In genomic region chr2:223724831-223725230, GRCh38 we compare ENCODE assay signal across 10 cellular contexts.
A peak's percentile ranks its signal among the peaks of the same experiment; 100 is the strongest.
DNase-seq lines count a peak whose midpoint lies in the region; ATAC-seq, FAIRE-seq and TF ChIP-seq lines count a peak whose summit lies in the region.
"Had no signal": no experiment of that assay in that cellular context is flagged by ENCODE, and none has a peak within 500 bp of the region (broad histone marks: within the 10 kb centered on the region; RNA-seq: fewer than 3 reads in every experiment).

No MANE protein-coding gene starts in this region.

- peak overlapping the region; percentile 60 for H3K4me2 ChIP-seq in skeletal muscle satellite cell (ENCODE audit: low read length)
- H3K4me2 ChIP-seq in HepG2 (ENCODE audit: low read depth, low read length) = no peak overlapping the region

- no peaks in the 10 kb centered on the region for H3K79me2 ChIP-seq in HepG2 (ENCODE audit: insufficient read depth, low read length)

- BruUV-seq in HepG2 (replicated peaks; lab: Mats Ljungman, UMichigan) = no TSS peak

- no peak for TF ChIP-seq CTCF in WI38 (IDR thresholded peaks at IDR 0.05; ENCODE audit: low read depth, low read length)
- TF ChIP-seq CTCF in foreskin keratinocyte (conservative IDR thresholded peaks at IDR 0.05) = no peak
- no peak for TF ChIP-seq CTCF in HepG2 (CRISPR knock-in tag; IDR thresholded peaks at IDR 0.05)

- H3K27me3 ChIP-seq in foreskin keratinocyte (no peaks in the 10 kb centered on the region), skeletal muscle satellite cell (ENCODE audit: control insufficient read depth, insufficient read depth, low read length) (no peaks in the 10 kb centered on the region), HepG2 (ENCODE audit: control insufficient read depth in 1 of 2, insufficient read depth in 2 of 2, low read length in 2 of 2) (no peaks in the 10 kb centered on the region)

- DNase-seq in H54 (ENCODE audit: insufficient read length, low spot score) = no peak
- DNase-seq in foreskin keratinocyte = peak in 1 of 2 donors; percentile 13
- no peak for DNase-seq in HepG2 (ENCODE audit: low spot score)
- no peak for DNase-seq in 8988T
- DNase-seq: NCI-H1092 had no signal

- in situ Hi-C loops in HepG2 (cut with HindIII; ENCODE audit: extremely low pct_ligation_motif_present, low pct_unique_long_range_greater_than_20kb) = no loop called here

- TF ChIP-seq POLR2A in H54 (IDR thresholded peaks at IDR 0.05; ENCODE audit: low read depth, low read length) (no peak), HepG2 (IDR thresholded peaks at IDR 0.05; ENCODE audit: insufficient read depth in 1 of 2, low read depth in 2 of 2, low read length in 2 of 2) (no peak)

- CTCF ChIA-PET in HepG2 (lab: Yijun Ruan, JAX; ENCODE audit: low intra/inter-chr PET ratio, low total read pairs) = no interaction called here

- H3K4me3 ChIP-seq in WI38 (ENCODE audit: low read depth, low read length) = peak overlapping the region; percentile 26; the same call in 1 of the 2 replicates
- H3K4me3 ChIP-seq in skeletal muscle satellite cell (ENCODE audit: low read length) = no peak overlapping the region
- no peak overlapping the region for H3K4me3 ChIP-seq in HepG2 (replicated peaks in 1 of 3; ENCODE audit: insufficient read depth in 1 of 3, low read depth in 2 of 3, low read length in 3 of 3)

- 89% methylated on average over 4 of the region's 4 CpGs for WGBS in HepG2 (ENCODE audit: low lambda C conversion rate)

- intact Hi-C loops in HepG2 (cut with micrococcal nuclease; ENCODE audit: unreplicated experiment) = loop anchor here (5.0 kb wide), 1 partner anchor 38 kb away; no protein-coding TSS in a partner anchor

- H3K4me1 ChIP-seq in foreskin keratinocyte (peaks cover 12% of the 10 kb centered on the region), skeletal muscle satellite cell (ENCODE audit: control insufficient read depth, insufficient read depth, low read length) (peaks cover 22% of the 10 kb centered on the region), HepG2 (ENCODE audit: insufficient read depth, low read length) (peaks cover 35% of the 10 kb centered on the region)

- H3K36me3 ChIP-seq in skeletal muscle satellite cell (ENCODE audit: insufficient read depth, low read length) (no peaks in the 10 kb centered on the region), HepG2 (replicated peaks in 1 of 2; ENCODE audit: control insufficient read depth in 1 of 2, insufficient read depth in 2 of 2, low read length in 2 of 2) (no peaks in the 10 kb centered on the region)

- H3K27ac ChIP-seq in foreskin keratinocyte (peak overlapping the region; percentile 80), HepG2 (ENCODE audit: extremely low read length, insufficient read depth, low read length) (no peak overlapping the region)

- POLR2A ChIA-PET in HepG2 (lab: Yijun Ruan, JAX) = interaction anchor here (1.0 to 1.4 kb wide), 2 partner anchors 35 to 184 kb away, joined by 3 to 4 read pairs; no protein-coding TSS in a partner anchor

- H4K20me1 ChIP-seq in HepG2 (ENCODE audit: insufficient read depth, low read length) = no peaks in the 10 kb centered on the region

- no peak for TF ChIP-seq EP300 in HepG2 (IDR thresholded peaks at IDR 0.05; ENCODE audit: low read depth in 2 of 2, low read length in 2 of 2)
- TF ChIP-seq EP300 in HepG2 (CRISPR knock-in tag; IDR thresholded peaks at IDR 0.05; ENCODE audit: borderline replicate concordance) = no peak

- H3K9ac ChIP-seq in skeletal muscle satellite cell (ENCODE audit: low read depth, low read length) (peak overlapping the region; percentile 66), HepG2 (ENCODE audit: insufficient read depth, low read depth, low read length) (no peak overlapping the region)

- H3K9me3 ChIP-seq in skeletal muscle satellite cell (replicated peaks; ENCODE audit: low read length) (no peaks in the 10 kb centered on the region), HepG2 (ENCODE audit: low read length) (no peaks in the 10 kb centered on the region)

- no peak overlapping the region for H2AFZ ChIP-seq in HepG2 (ENCODE audit: low read length)

- FAIRE-seq in H54 (lab: Jason Lieb, UNC) (peak; percentile 75), HepG2 (lab: Jason Lieb, UNC) (no peak)
- FAIRE-seq: colon had no signal

- ATAC-seq in foreskin keratinocyte (no peak), HepG2 (no peak), GM21786 (IDR thresholded peaks at IDR 0.05; ENCODE audit: unreplicated experiment) (no peak), HG03175 (IDR thresholded peaks at IDR 0.05; ENCODE audit: unreplicated experiment) (no peak)

- TF ChIP-seq RAD21 in HepG2 (CRISPR knock-in tag; IDR thresholded peaks at IDR 0.05) = no peak

TF ChIP-seq in HepG2, 621 proteins besides CTCF, POLR2A, EP300 and RAD21:
- TF ChIP-seq ZNF605 (CRISPR knock-in tag; IDR thresholded peaks at IDR 0.05) (no peak), GPBP1L1 (CRISPR knock-in tag; IDR thresholded peaks at IDR 0.05) (no peak), ZNF720 (CRISPR knock-in tag; IDR thresholded peaks at IDR 0.05) (no peak), ZNF737 (CRISPR knock-in tag; IDR thresholded peaks at IDR 0.05; ENCODE audit: borderline replicate concordance) (no peak), ZMAT3 (CRISPR knock-in tag; conservative IDR thresholded peaks at IDR 0.05) (no peak), NFE2 (CRISPR knock-in tag; IDR thresholded peaks at IDR 0.05) (no peak), HNRNPH1 (optimal IDR thresholded peaks at IDR 0.05; ENCODE audit: low read depth, low read length) (no peak), ZNF598 (CRISPR knock-in tag; IDR thresholded peaks at IDR 0.05; ENCODE audit: borderline replicate concordance) (no peak), SALL2 (CRISPR knock-in tag; IDR thresholded peaks at IDR 0.05) (no peak), ZNF253 (CRISPR knock-in tag; IDR thresholded peaks at IDR 0.05; ENCODE audit: borderline replicate concordance) (no peak)
- TF ChIP-seq, protein P1, sequence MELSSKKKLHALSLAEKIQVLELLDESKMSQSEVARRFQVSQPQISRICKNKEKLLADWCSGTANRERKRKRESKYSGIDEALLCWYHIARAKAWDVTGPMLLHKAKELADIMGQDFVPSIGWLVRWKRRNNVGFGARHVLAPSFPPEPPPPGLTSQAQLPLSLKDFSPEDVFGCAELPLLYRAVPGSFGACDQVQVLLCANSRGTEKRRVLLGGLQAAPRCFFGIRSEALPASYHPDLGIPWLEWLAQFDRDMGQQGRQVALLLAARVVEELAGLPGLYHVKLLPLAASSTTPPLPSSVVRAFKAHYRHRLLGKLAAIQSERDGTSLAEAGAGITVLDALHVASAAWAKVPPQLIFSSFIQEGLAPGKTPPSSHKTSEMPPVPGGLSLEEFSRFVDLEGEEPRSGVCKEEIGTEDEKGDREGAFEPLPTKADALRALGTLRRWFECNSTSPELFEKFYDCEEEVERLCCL (CRISPR knock-in tag; IDR thresholded peaks at IDR 0.05; ENCODE audit: borderline replicate concordance) = no peak
- TF ChIP-seq, protein P2, sequence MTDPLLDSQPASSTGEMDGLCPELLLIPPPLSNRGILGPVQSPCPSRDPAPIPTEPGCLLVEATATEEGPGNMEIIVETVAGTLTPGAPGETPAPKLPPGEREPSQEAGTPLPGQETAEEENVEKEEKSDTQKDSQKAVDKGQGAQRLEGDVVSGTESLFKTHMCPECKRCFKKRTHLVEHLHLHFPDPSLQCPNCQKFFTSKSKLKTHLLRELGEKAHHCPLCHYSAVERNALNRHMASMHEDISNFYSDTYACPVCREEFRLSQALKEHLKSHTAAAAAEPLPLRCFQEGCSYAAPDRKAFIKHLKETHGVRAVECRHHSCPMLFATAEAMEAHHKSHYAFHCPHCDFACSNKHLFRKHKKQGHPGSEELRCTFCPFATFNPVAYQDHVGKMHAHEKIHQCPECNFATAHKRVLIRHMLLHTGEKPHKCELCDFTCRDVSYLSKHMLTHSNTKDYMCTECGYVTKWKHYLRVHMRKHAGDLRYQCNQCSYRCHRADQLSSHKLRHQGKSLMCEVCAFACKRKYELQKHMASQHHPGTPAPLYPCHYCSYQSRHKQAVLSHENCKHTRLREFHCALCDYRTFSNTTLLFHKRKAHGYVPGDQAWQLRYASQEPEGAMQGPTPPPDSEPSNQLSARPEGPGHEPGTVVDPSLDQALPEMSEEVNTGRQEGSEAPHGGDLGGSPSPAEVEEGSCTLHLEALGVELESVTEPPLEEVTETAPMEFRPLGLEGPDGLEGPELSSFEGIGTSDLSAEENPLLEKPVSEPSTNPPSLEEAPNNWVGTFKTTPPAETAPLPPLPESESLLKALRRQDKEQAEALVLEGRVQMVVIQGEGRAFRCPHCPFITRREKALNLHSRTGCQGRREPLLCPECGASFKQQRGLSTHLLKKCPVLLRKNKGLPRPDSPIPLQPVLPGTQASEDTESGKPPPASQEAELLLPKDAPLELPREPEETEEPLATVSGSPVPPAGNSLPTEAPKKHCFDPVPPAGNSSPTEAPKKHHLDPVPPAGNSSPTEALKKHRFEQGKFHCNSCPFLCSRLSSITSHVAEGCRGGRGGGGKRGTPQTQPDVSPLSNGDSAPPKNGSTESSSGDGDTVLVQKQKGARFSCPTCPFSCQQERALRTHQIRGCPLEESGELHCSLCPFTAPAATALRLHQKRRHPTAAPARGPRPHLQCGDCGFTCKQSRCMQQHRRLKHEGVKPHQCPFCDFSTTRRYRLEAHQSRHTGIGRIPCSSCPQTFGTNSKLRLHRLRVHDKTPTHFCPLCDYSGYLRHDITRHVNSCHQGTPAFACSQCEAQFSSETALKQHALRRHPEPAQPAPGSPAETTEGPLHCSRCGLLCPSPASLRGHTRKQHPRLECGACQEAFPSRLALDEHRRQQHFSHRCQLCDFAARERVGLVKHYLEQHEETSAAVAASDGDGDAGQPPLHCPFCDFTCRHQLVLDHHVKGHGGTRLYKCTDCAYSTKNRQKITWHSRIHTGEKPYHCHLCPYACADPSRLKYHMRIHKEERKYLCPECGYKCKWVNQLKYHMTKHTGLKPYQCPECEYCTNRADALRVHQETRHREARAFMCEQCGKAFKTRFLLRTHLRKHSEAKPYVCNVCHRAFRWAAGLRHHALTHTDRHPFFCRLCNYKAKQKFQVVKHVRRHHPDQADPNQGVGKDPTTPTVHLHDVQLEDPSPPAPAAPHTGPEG (CRISPR knock-in tag; IDR thresholded peaks at IDR 0.05) = no peak
